ENCODE assay signal across 7 cellular contexts in genomic region chr11:9760180-9760550, GRCh38.
DNase-seq lines count a peak whose midpoint lies in the region; ATAC-seq and TF ChIP-seq lines count a peak whose summit lies in the region.

No MANE protein-coding gene starts in this region.

- peak overlapping the region; percentile 87 for H4K5ac ChIP-seq in IMR-90 (ENCODE audit: low read depth, low read length)

- no peak for TF ChIP-seq CTCF in IMR-90 (conservative IDR thresholded peaks at IDR 0.05; ENCODE audit: low read depth, low read length)
- no peak for TF ChIP-seq CTCF in WERI-Rb-1 (IDR thresholded peaks at IDR 0.05; ENCODE audit: low read depth, low read length)

- H3K79me1 ChIP-seq in IMR-90 (ENCODE audit: low read depth in 1 of 2, low read length in 2 of 2) = peaks cover 5 to 69% of the 10 kb centered on the region in 2 experiments; a peak in 3 of 4 replicates

- peak overlapping the region; percentile 93 for H3K23ac ChIP-seq in IMR-90 (ENCODE audit: low read depth, low read length)

- 0% methylated on average over 1 of the region's 3 CpGs; no CpG with 5 or more reads in 1 of the 2 experiments for WGBS in IMR-90 (ENCODE audit: extremely low coverage in 2 of 2, insufficient read length in 1 of 2), 2 experiments

- H3K18ac ChIP-seq in IMR-90 (ENCODE audit: low read depth, low read length) = peak overlapping the region; percentile 88

- H3K9me3 ChIP-seq in IMR-90 (ENCODE audit: control insufficient read depth, insufficient read depth, low read length) = no peaks in the 10 kb centered on the region
- no peaks in the 10 kb centered on the region for H3K9me3 ChIP-seq in stomach smooth muscle (ENCODE audit: control insufficient read depth in 2 of 2, low read length in 2 of 2)
- no peaks in the 10 kb centered on the region for H3K9me3 ChIP-seq in WERI-Rb-1 (ENCODE audit: severe bottlenecking)

- in situ Hi-C loops in IMR-90 (cut with MboI; ENCODE audit: low sequenced_read_pairs) = loop anchor here (5.0 to 25.0 kb wide), 3 partner anchors 202 to 975 kb away; no protein-coding TSS in a partner anchor

- H4K20me1 ChIP-seq in IMR-90 (ENCODE audit: insufficient read depth, low read length) = peaks cover 3% of the 10 kb centered on the region; the same call in 1 of the 2 replicates

- dilution Hi-C loops in IMR-90 (cut with HindIII; ENCODE audit: low sequenced_read_pairs, unreplicated experiment) = no loop called here

- POLR2A ChIA-PET in IMR-90 (lab: Charles Lee; ENCODE audit: unreplicated experiment) = interaction anchor here (1.1 to 2.4 kb wide), 5 partner anchors 14 to 550 kb away, joined by 4 to 18 read pairs (median 9); partner anchors contain the start of gene ADM

- no TSS peak for BruUV-seq in IMR-90 (replicated peaks; lab: Mats Ljungman, UMichigan)

- peak overlapping the region; percentile 93 for H2AK5ac ChIP-seq in IMR-90 (ENCODE audit: low read depth, low read length)

- H3K27ac ChIP-seq in IMR-90 (ENCODE audit: insufficient read depth, low read length) (peak overlapping the region; percentile 88), angular gyrus (ENCODE audit: low read depth, low read length) (peak overlapping the region; percentile 64), stomach smooth muscle (ENCODE audit: low read length) (peak overlapping the region; percentile 84), WERI-Rb-1 (no peak overlapping the region)

- peak; percentile 95 for DNase-seq in IMR-90
- peak; percentile 93 for DNase-seq in iris pigment epithelial cell (ENCODE audit: low read depth)
- DNase-seq in NCI-H774 (lab: John Stamatoyannopoulos, UW) = no peak
- DNase-seq in WERI-Rb-1 = no peak

- intact Hi-C loops in IMR-90 (cut with micrococcal nuclease) = loop anchor here (1.0 kb wide), 1 partner anchor 146 kb away; no protein-coding TSS in a partner anchor

- peak overlapping the region; percentile 4 for H2AFZ ChIP-seq in IMR-90 (replicated peaks; ENCODE audit: low read length, poor library complexity)

- no peak overlapping the region for H3K4me3 ChIP-seq in IMR-90 (ENCODE audit: insufficient read depth, low read depth, low read length)
- peak overlapping the region in 1 of 2 donors; percentile 92 for H3K4me3 ChIP-seq in stomach smooth muscle (ENCODE audit: low read length in 2 of 2)
- no peak overlapping the region for H3K4me3 ChIP-seq in WERI-Rb-1 (ENCODE audit: low read depth, low read length)

- H4K8ac ChIP-seq in IMR-90 (ENCODE audit: low read depth in 2 of 2, low read length in 2 of 2) = peak overlapping the region; percentile 71 to 82

- H3K4me2 ChIP-seq in IMR-90 (ENCODE audit: low read depth, low read length) = peak overlapping the region; percentile 6; the same call in 1 of the 2 replicates

- H3K56ac ChIP-seq in IMR-90 (ENCODE audit: extremely low read depth, insufficient read depth, low read length) = peak overlapping the region; percentile 89

- H3K4ac ChIP-seq in IMR-90 (ENCODE audit: low read depth, low read length) = peak overlapping the region; percentile 98

- peaks cover 53% of the 10 kb centered on the region for H3K4me1 ChIP-seq in IMR-90 (ENCODE audit: control insufficient read depth, insufficient read depth, low read length)
- peaks cover 38% of the 10 kb centered on the region for H3K4me1 ChIP-seq in stomach smooth muscle (ENCODE audit: control insufficient read depth, insufficient read depth, low read length)

- peak overlapping the region; percentile 99 for H4K91ac ChIP-seq in IMR-90 (ENCODE audit: insufficient read depth, low read depth, low read length)

- H3K36me3 ChIP-seq in IMR-90 (ENCODE audit: control insufficient read depth, insufficient read depth, low read length) (no peaks in the 10 kb centered on the region), stomach smooth muscle (ENCODE audit: control insufficient read depth in 2 of 2, insufficient read depth in 2 of 2, low read length in 2 of 2) (no peaks in the 10 kb centered on the region), WERI-Rb-1 (no peaks in the 10 kb centered on the region)

- CTCF ChIA-PET in IMR-90 (lab: Yijun Ruan, JAX) = interaction anchor here (0.7 to 1.8 kb wide), 4 partner anchors 11 to 212 kb away, joined by 3 to 5 read pairs (median 4); no protein-coding TSS in a partner anchor

- TF ChIP-seq POLR2A in IMR-90 (IDR thresholded peaks at IDR 0.05; ENCODE audit: low read depth, low read length) = no peak

- peak overlapping the region; percentile 92 for H3K14ac ChIP-seq in IMR-90 (replicated peaks; ENCODE audit: low read depth, low read length)

- H2AK9ac ChIP-seq in IMR-90 (replicated peaks; ENCODE audit: low read depth, low read length, poor library complexity) = peak overlapping the region; percentile 57

- H3K27me3 ChIP-seq in IMR-90 (ENCODE audit: control insufficient read depth, insufficient read depth, low read length) (no peaks in the 10 kb centered on the region), stomach smooth muscle (ENCODE audit: control insufficient read depth in 1 of 2, insufficient read depth in 2 of 2, low read length in 2 of 2) (no peaks in the 10 kb centered on the region), WERI-Rb-1 (ENCODE audit: insufficient read depth, low read depth, severe bottlenecking) (no peaks in the 10 kb centered on the region)

- peaks cover 55% of the 10 kb centered on the region for H3K9me1 ChIP-seq in IMR-90 (ENCODE audit: insufficient read depth, low read length)

- H2BK120ac ChIP-seq in IMR-90 (ENCODE audit: low read depth, low read length) = peak overlapping the region; percentile 98

- peak overlapping the region; percentile 31 for H3K9ac ChIP-seq in IMR-90 (ENCODE audit: low read depth, low read length)
- peak overlapping the region in 1 of 2 donors; percentile 42 for H3K9ac ChIP-seq in stomach smooth muscle (ENCODE audit: low read length in 2 of 2)

- H2BK5ac ChIP-seq in IMR-90 (ENCODE audit: low read depth, low read length, poor library complexity, severe bottlenecking) = peak overlapping the region; percentile 96

- H2BK20ac ChIP-seq in IMR-90 (ENCODE audit: low read depth, low read length) = peak overlapping the region; percentile 98

- no peak; the same call in 1 of the 2 replicates for TF ChIP-seq RAD21 in IMR-90 (IDR thresholded peaks at IDR 0.05; ENCODE audit: low read length)

- H2BK15ac ChIP-seq in IMR-90 (ENCODE audit: low read depth, low read length) = peak overlapping the region; percentile 95

- ATAC-seq in IMR-90 (ENCODE audit: low read depth) (peak; percentile 31), HG03108 (IDR thresholded peaks at IDR 0.05; ENCODE audit: unreplicated experiment) (no peak)

TF ChIP-seq in IMR-90, 13 proteins besides CTCF, POLR2A, EP300 and RAD21:
- no peak for TF ChIP-seq USF2 (IDR thresholded peaks at IDR 0.05; ENCODE audit: low read depth, low read length)
- TF ChIP-seq NFE2L2 (IDR thresholded peaks at IDR 0.05; ENCODE audit: low read depth, low read length) = no peak
- no peak for TF ChIP-seq BHLHE40 (IDR thresholded peaks at IDR 0.05; ENCODE audit: low read depth, low read length)
- no peak for TF ChIP-seq FOS (IDR thresholded peaks at IDR 0.05; ENCODE audit: low read depth, low read length)
- TF ChIP-seq MXI1 (IDR thresholded peaks at IDR 0.05; ENCODE audit: borderline replicate concordance, low read depth, low read length) = no peak
- no peak for TF ChIP-seq ELK1 (IDR thresholded peaks at IDR 0.05; ENCODE audit: borderline replicate concordance, low read depth, low read length)
- peak; percentile 65; the same call in 1 of the 2 replicates for TF ChIP-seq MAZ (IDR thresholded peaks at IDR 0.05; ENCODE audit: borderline replicate concordance, low read depth, low read length)
- TF ChIP-seq RFX5 (IDR thresholded peaks at IDR 0.05; ENCODE audit: low read depth, low read length) = no peak
- TF ChIP-seq CEBPB (IDR thresholded peaks at IDR 0.05; ENCODE audit: low read depth, low read length) = no peak
- no peak for TF ChIP-seq RCOR1 (IDR thresholded peaks at IDR 0.05; ENCODE audit: insufficient replicate concordance, low read length)
- TF ChIP-seq CHD1 (IDR thresholded peaks at IDR 0.05; ENCODE audit: low read depth, low read length) = no peak
- TF ChIP-seq SMC3 (IDR thresholded peaks at IDR 0.05; ENCODE audit: low read depth, low read length) = 0 out of 2 replicates have a peak, but pooled peaks have one; percentile 3

Comparison
In these comparisons a context has a peak if more than half of its experiments do, and no peak if none do; other contexts are left out.
1. DNase-seq: peak in IMR-90 (single experiment) and iris pigment epithelial cell (single experiment); none in NCI-H774 (single experiment) and WERI-Rb-1 (single experiment).